24 cellular contexts compared by ENCODE assay signal in genomic region chr19:46113726-46114125, GRCh38. TPM values are rescaled to one million over a fixed set of nuclear protein-coding genes. Genes with fewer than 3 reads are reported as not detected.
DNase-seq lines count a peak whose midpoint lies in the region; FAIRE-seq and TF ChIP-seq lines count a peak whose summit lies in the region.
"Had no signal": no experiment of that assay in that cellular context is flagged by ENCODE, and none has a peak within 500 bp of the region (broad histone marks: within the 10 kb centered on the region; RNA-seq: fewer than 3 reads in every experiment).

No MANE protein-coding gene starts in this region.

- no peaks in the 10 kb centered on the region for H3K27me3 ChIP-seq in keratinocyte (ENCODE audit: control insufficient read depth, extremely low read depth, insufficient read depth, low read length)
- H3K27me3 ChIP-seq in muscle layer of colon (ENCODE audit: control insufficient read depth in 1 of 2, insufficient read depth in 2 of 2, low read length in 2 of 2) = no peaks in the 10 kb centered on the region
- H3K27me3 ChIP-seq in sigmoid colon = no peaks in the 10 kb centered on the region
- no peaks in the 10 kb centered on the region for H3K27me3 ChIP-seq in uterus

- H3K9ac ChIP-seq in keratinocyte (ENCODE audit: control insufficient read depth, extremely low read depth, insufficient read depth, low read length) (no peak overlapping the region), muscle layer of colon (ENCODE audit: low read length) (no peak overlapping the region)
- H3K9ac ChIP-seq: GM23248 had no signal

- peak in 3 of 4 donors; percentile 40 to 81 (median 62) for TF ChIP-seq EP300 in sigmoid colon (IDR thresholded peaks at IDR 0.05)

- no peak overlapping the region for H3K4me2 ChIP-seq in keratinocyte (ENCODE audit: control insufficient read depth, extremely low read depth, insufficient read depth, low read depth, low read length)

- WGBS in sigmoid colon, 2 donors = 18 to 48% methylated on average over 1 of the region's 1 CpG

- H2AFZ ChIP-seq in keratinocyte (ENCODE audit: control insufficient read depth, low read length) = no peak overlapping the region
- H2AFZ ChIP-seq: GM23248 had no signal

- intact Hi-C loops in sigmoid colon (cut with DNase I) (no loop called here), uterus (cut with DNase I; ENCODE audit: low total_unique reads) (no loop called here)

- TF ChIP-seq CTCF in keratinocyte (optimal IDR thresholded peaks at IDR 0.05 in 1 of 3, IDR thresholded peaks at IDR 0.05 in 1 of 3, conservative IDR thresholded peaks at IDR 0.05 in 1 of 3; ENCODE audit: extremely low read depth in 1 of 3, insufficient read depth in 2 of 3, low read length in 3 of 3) (no peak), sigmoid colon (IDR thresholded peaks at IDR 0.05) (no peak), uterus (IDR thresholded peaks at IDR 0.05) (no peak)

- peak; percentile 51 for FAIRE-seq in keratinocyte (lab: Jason Lieb, UNC)
- FAIRE-seq: GM12878, GM19239, H1 had no signal

- no peaks in the 10 kb centered on the region for H3K9me1 ChIP-seq in keratinocyte (ENCODE audit: control insufficient read depth, extremely low read depth, insufficient read depth, low read length)

- dilution Hi-C loops in keratinocyte (cut with MboI; ENCODE audit: extremely low pct_ligation_motif_present, low sequenced_read_pairs) = no loop called here

- H3K4me3 ChIP-seq in keratinocyte (ENCODE audit: control insufficient read depth in 2 of 3, extremely low read depth in 1 of 3, insufficient read depth in 2 of 3, low read depth in 1 of 3, low read length in 3 of 3) (no peak overlapping the region), muscle layer of colon (ENCODE audit: low read depth in 1 of 2, low read length in 2 of 2) (no peak overlapping the region), sigmoid colon (no peak overlapping the region), uterus (no peak overlapping the region)
- H3K4me3 ChIP-seq: GM12878, GM23248 had no signal

- peaks cover 0 to 2% of the 10 kb centered on the region in 2 experiments for H3K36me3 ChIP-seq in keratinocyte (ENCODE audit: control insufficient read depth in 2 of 2, extremely low read depth in 1 of 2, insufficient read depth in 2 of 2, low read length in 2 of 2)
- no peaks in the 10 kb centered on the region for H3K36me3 ChIP-seq in muscle layer of colon (ENCODE audit: insufficient read depth, low read length)
- H3K36me3 ChIP-seq in sigmoid colon = no peaks in the 10 kb centered on the region
- no peaks in the 10 kb centered on the region for H3K36me3 ChIP-seq in uterus

- no peak for DNase-seq in keratinocyte (ENCODE audit: low read depth, low spot score)
- no peak for DNase-seq in sigmoid colon
- DNase-seq in uterus = no peak
- DNase-seq in stimulated activated CD4-positive, alpha-beta T cell treated with anti-CD3 and anti-CD28 coated beads, Interleukin-1b, Interleukin-23, amount 100 ng/mL, for 48 hours = no peak
- DNase-seq in kidney glomerular epithelial cell (lab: John Stamatoyannopoulos, UW) = no peak
- DNase-seq in activated T-cell treated with anti-CD3 and anti-CD28 coated beads, Interleukin-2, amount 50 U/mL, for 48 hours = no peak
- no peak for DNase-seq in Kasumi-1 (lab: John Stamatoyannopoulos, UW)
- DNase-seq: C1 segment of cervical spinal cord; Caco-2; CD4-positive, alpha-beta memory T cell; DMS153; DMS79; EL; GDM1; GM23248; H7; HCEC 1CT had no signal

- no peaks in the 10 kb centered on the region for H4K20me1 ChIP-seq in keratinocyte (ENCODE audit: control insufficient read depth, extremely low read depth, insufficient read depth, low read length)

- TF ChIP-seq POLR2A in sigmoid colon (IDR thresholded peaks at IDR 0.05) (no peak), uterus (IDR thresholded peaks at IDR 0.05) (no peak)

- peaks cover 50% of the 10 kb centered on the region for H3K4me1 ChIP-seq in keratinocyte (ENCODE audit: control insufficient read depth, extremely low read depth, insufficient read depth, low read length)
- peaks cover 30% of the 10 kb centered on the region for H3K4me1 ChIP-seq in muscle layer of colon (ENCODE audit: insufficient read depth, low read length)
- peaks cover 0 to 31% (median 25%) of the 10 kb centered on the region in 4 donors for H3K4me1 ChIP-seq in sigmoid colon
- H3K4me1 ChIP-seq in uterus = no peaks in the 10 kb centered on the region

- no peaks in the 10 kb centered on the region for H3K79me2 ChIP-seq in keratinocyte (ENCODE audit: control insufficient read depth, insufficient read depth, low read length)

- H3K9me3 ChIP-seq in keratinocyte (ENCODE audit: control insufficient read depth, low read depth, low read length) (no peaks in the 10 kb centered on the region), muscle layer of colon (ENCODE audit: low read length) (no peaks in the 10 kb centered on the region), sigmoid colon (no peaks in the 10 kb centered on the region), uterus (no peaks in the 10 kb centered on the region)

- no peak overlapping the region for H3K27ac ChIP-seq in keratinocyte (ENCODE audit: control insufficient read depth, insufficient read depth, low read length)
- peak overlapping the region; percentile 16 for H3K27ac ChIP-seq in muscle layer of colon (ENCODE audit: low read depth, low read length)
- H3K27ac ChIP-seq in sigmoid colon = peak overlapping the region in 3 of 4 donors; percentile 20 to 47 (median 35)
- peak overlapping the region; percentile 53 to 74 for H3K27ac ChIP-seq in uterus
- H3K27ac ChIP-seq: GM23248 had no signal

RNA-seq across cellular contexts. Expression of gene IGFL3, which starts 10.8 kb away (rescaled TPM):
- polyA plus RNA-seq in keratinocyte (236 to 560 TPM (median 344 TPM) in 3 replicates), sigmoid colon (not detected)
- polyA plus RNA-seq in keratinocyte (2011; ENCODE audit: low read depth) = 68.4 TPM
- 359 and 390 TPM in 2 replicates for polyA plus RNA-seq in keratinocyte (2011; cell fraction: cytosol; rRNA removed)
- polyA plus RNA-seq in keratinocyte (2011; cell fraction: nucleus; rRNA removed) = 419 and 530 TPM in 2 replicates
- polyA plus RNA-seq in keratinocyte (2012; ENCODE audit: low replicate concordance) = 207 and 288 TPM in 2 replicates
- polyA minus RNA-seq in keratinocyte = 145 to 324 TPM (median 146 TPM) in 3 replicates
- 164 TPM for polyA minus RNA-seq in keratinocyte (2011; cell fraction: cytosol; rRNA and poly(A)+ RNA removed)
- polyA minus RNA-seq in keratinocyte (2011; cell fraction: nucleus; rRNA and poly(A)+ RNA removed) = 170 and 212 TPM in 2 replicates
- total RNA-seq in sigmoid colon (not detected), uterus (not detected)
- total RNA-seq: A172; A673; Caco-2; CD4-positive, alpha-beta memory T cell; GM12878; GM23248; H1; H7 had no signal
- polyA plus RNA-seq: BJ; CD4-positive, alpha-beta memory T cell; GM12878; GM23248 had no signal

RNA-seq across cellular contexts. Expression of gene IGFL2, which starts 34.3 kb away (rescaled TPM):
- polyA plus RNA-seq in keratinocyte (2.9 to 16.2 TPM (median 7.1 TPM) in 3 replicates), sigmoid colon (1 to 10 TPM in 1 of 3 donors, not detected in 2; 1.1 TPM)
- 17.9 TPM for polyA plus RNA-seq in keratinocyte (2011; ENCODE audit: low read depth)
- polyA plus RNA-seq in keratinocyte (2011; cell fraction: cytosol; rRNA removed) = 5.8 and 6.2 TPM in 2 replicates
- polyA plus RNA-seq in keratinocyte (2011; cell fraction: nucleus; rRNA removed) = 2.6 and 5.8 TPM in 2 replicates
- polyA plus RNA-seq in keratinocyte (2012; ENCODE audit: low replicate concordance) = 3.2 and 59.5 TPM in 2 replicates
- polyA minus RNA-seq in keratinocyte = 4.1 to 10.4 TPM (median 7.2 TPM) in 3 replicates
- 7.9 TPM for polyA minus RNA-seq in keratinocyte (2011; cell fraction: cytosol; rRNA and poly(A)+ RNA removed)
- 4.3 and 4.7 TPM in 2 replicates for polyA minus RNA-seq in keratinocyte (2011; cell fraction: nucleus; rRNA and poly(A)+ RNA removed)
- total RNA-seq in sigmoid colon (1 to 10 TPM in 1 of 4 donors, under 1 TPM in 1, not detected in 2; 0.49 to 1.8 TPM), uterus (under 1 TPM in 1 of 4 donors, not detected in 3; 0.61 TPM)
- total RNA-seq: A172, GM12878, GM23248, H1 had no signal
- polyA plus RNA-seq: BJ, GM23248, H1 had no signal
